Comparison of ENCODE assay signal across 9 cellular contexts in the genomic region with DNA sequence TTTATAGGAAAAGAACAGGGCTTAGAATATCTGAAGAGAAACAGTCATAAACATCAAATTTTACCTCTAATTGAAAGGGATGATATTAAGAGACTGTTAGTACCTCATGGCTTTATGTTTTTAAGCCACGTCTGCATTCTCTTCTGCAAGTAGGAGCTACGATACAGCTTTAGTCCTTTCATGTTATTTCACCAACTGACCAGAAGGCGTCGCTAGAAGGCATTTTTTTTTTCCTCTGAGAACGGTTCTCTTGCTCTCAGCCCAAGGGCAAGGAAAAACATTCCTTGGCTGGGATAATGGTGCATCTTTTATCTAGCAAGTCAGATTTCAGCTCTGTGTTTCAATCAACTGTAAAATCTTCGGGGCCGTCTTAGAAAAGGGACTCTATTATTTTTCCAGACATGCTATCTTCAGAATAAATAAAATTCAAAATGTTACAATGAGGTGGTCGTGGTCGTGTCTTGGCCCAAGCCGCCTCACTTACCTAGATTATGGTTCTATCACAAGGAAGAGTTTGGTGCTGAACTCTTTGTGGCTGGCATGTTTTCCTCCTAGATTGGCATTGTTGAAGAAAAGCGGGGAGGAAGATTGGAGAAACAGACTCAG. TPM values are rescaled to one million over a fixed set of nuclear protein-coding genes. Genes with fewer than 3 reads are reported as not detected.
DNase-seq lines count a peak whose midpoint lies in the region; ATAC-seq and TF ChIP-seq lines count a peak whose summit lies in the region.
"Had no signal": no experiment of that assay in that cellular context is flagged by ENCODE, and none has a peak within 500 bp of the region (broad histone marks: within the 10 kb centered on the region; RNA-seq: fewer than 3 reads in every experiment).

No MANE protein-coding gene starts in this region.

- peak overlapping the region; percentile 3 for H3K4me3 ChIP-seq in epithelial cell of proximal tubule (ENCODE audit: low read depth, low read length)

- DNase-seq in COLO829 (ENCODE audit: low spot score) (peak; percentile 42), NCI-H187 (lab: John Stamatoyannopoulos, UW) (peak; percentile 6 to 8), T1000 (lab: John Stamatoyannopoulos, UW) (peak; percentile 19), epithelial cell of proximal tubule (ENCODE audit: low read depth) (no peak), myocyte (ENCODE audit: low read depth) (peak; percentile 89)

- ATAC-seq in GM19023 (IDR thresholded peaks at IDR 0.05; ENCODE audit: unreplicated experiment) (peak; percentile 64), GM19324 (IDR thresholded peaks at IDR 0.05; ENCODE audit: low FRiP score, unreplicated experiment) (no peak), HG02678 (IDR thresholded peaks at IDR 0.05; ENCODE audit: unreplicated experiment) (no peak)

- peak; percentile 72 for TF ChIP-seq CTCF in epithelial cell of proximal tubule (conservative IDR thresholded peaks at IDR 0.05; ENCODE audit: low read depth, low read length)

RNA-seq across cellular contexts. Expression of a gene that starts 41.6 kb away (rescaled TPM):
- total RNA-seq in epithelial cell of proximal tubule (not detected in 2 replicates), myocyte (not detected in 2 replicates)
- polyA plus RNA-seq in myocyte (2012) = not detected
- polyA plus RNA-seq: adipose tissue had no signal
